In genomic region chr4:119132306-119132705, GRCh38 we compare ENCODE assay signal across 1 cellular context.
TF ChIP-seq lines count a peak whose summit lies in the region.

No MANE protein-coding gene starts in this region.

TF ChIP-seq in H1, 55 proteins besides CTCF, POLR2A, EP300 and RAD21:
- TF ChIP-seq EGR1 (IDR thresholded peaks at IDR 0.05; ENCODE audit: borderline replicate concordance, low read depth, low read length) (no peak), POU5F1 (IDR thresholded peaks at IDR 0.05; ENCODE audit: low read depth, low read length) (no peak), HDAC6 (IDR thresholded peaks at IDR 0.05; ENCODE audit: low read depth, low read length) (no peak), ATF3 (IDR thresholded peaks at IDR 0.05; ENCODE audit: insufficient read depth, low read depth, low read length) (no peak), CREB1 (IDR thresholded peaks at IDR 0.05) (no peak), SP2 (IDR thresholded peaks at IDR 0.05; ENCODE audit: low read length) (no peak), SAP30 (IDR thresholded peaks at IDR 0.05; ENCODE audit: insufficient read depth, insufficient replicate concordance, low read length) (no peak), JUN (IDR thresholded peaks at IDR 0.05; ENCODE audit: low read depth, low read length) (no peak)
